Comparison of ENCODE assay signal across 19 cellular contexts in genomic region chr9:113514748-113515147, GRCh38. TPM values are rescaled to one million over a fixed set of nuclear protein-coding genes. Genes with fewer than 3 reads are reported as not detected.
DNase-seq lines count a peak whose midpoint lies in the region; ATAC-seq, FAIRE-seq and TF ChIP-seq lines count a peak whose summit lies in the region.
"Had no signal": no experiment of that assay in that cellular context is flagged by ENCODE, and none has a peak within 500 bp of the region (broad histone marks: within the 10 kb centered on the region; RNA-seq: fewer than 3 reads in every experiment).

No MANE protein-coding gene starts in this region.

- peaks cover 20% of the 10 kb centered on the region for H3K36me3 Mint-ChIP-seq in activated CD4-positive, alpha-beta T cell treated with anti-CD3 and anti-CD28 coated beads, Interleukin-2, amount 10 ng/mL, durations not matched to agents 24 days and 14 days (ENCODE audit: low read depth)
- H3K36me3 Mint-ChIP-seq: IgD-negative memory B cell had no signal

- H3K9me3 ChIP-seq in DND-41 (ENCODE audit: insufficient read depth, low read length, severe bottlenecking), result no peaks in the 10 kb centered on the region
- no peaks in the 10 kb centered on the region for H3K9me3 ChIP-seq in body of pancreas
- no peaks in the 10 kb centered on the region for H3K9me3 ChIP-seq in pancreas
- H3K9me3 ChIP-seq: HAP-1, SK-N-SH had no signal

- H3K9ac ChIP-seq in DND-41 (ENCODE audit: low read depth, low read length), result no peak overlapping the region
- H3K9ac ChIP-seq: SK-N-SH had no signal

- H3K79me2 ChIP-seq in DND-41 (ENCODE audit: insufficient read depth, low read length), result 0 out of 2 replicates have a peak, but pooled peaks cover 2% of the 10 kb centered on the region

- H3K27ac ChIP-seq in DND-41 (ENCODE audit: low read length), result peak overlapping the region; percentile 20; the same call in 1 of the 2 replicates
- peak overlapping the region in 3 of 4 donors; percentile 6 to 43 (median 35) for H3K27ac ChIP-seq in body of pancreas
- peak overlapping the region in 1 of 4 donors; percentile 48 for H3K27ac ChIP-seq in pancreas
- H3K27ac ChIP-seq: PC-9 had no signal

- 41 to 48% methylated on average over 6 of the region's 6 CpGs for WGBS in body of pancreas, 2 donors
- WGBS in pancreas, 2 donors, result 41 to 43% methylated on average over 5 to 6 of the region's 6 CpGs

- no peaks in the 10 kb centered on the region for H3K36me3 ChIP-seq in DND-41 (ENCODE audit: insufficient read depth, low read length)
- H3K36me3 ChIP-seq in body of pancreas (replicated peaks in 1 of 2; ENCODE audit: insufficient read depth in 1 of 2, low read depth in 2 of 2), result no peaks in the 10 kb centered on the region
- H3K36me3 ChIP-seq in pancreas, result no peaks in the 10 kb centered on the region
- H3K36me3 ChIP-seq: HAP-1 had no signal

- H3K27me3 ChIP-seq in DND-41 (ENCODE audit: insufficient read depth, low read length, poor library complexity) (no peaks in the 10 kb centered on the region), body of pancreas (no peaks in the 10 kb centered on the region), pancreas (no peaks in the 10 kb centered on the region)

- FAIRE-seq in pancreas (lab: Jason Lieb, UNC), result no peak
- FAIRE-seq: A204.1 had no signal

- no peak for TF ChIP-seq POLR2A in body of pancreas (IDR thresholded peaks at IDR 0.05)

- H4K20me1 ChIP-seq in DND-41 (ENCODE audit: insufficient read depth, low read length), result no peaks in the 10 kb centered on the region

- H3K9me3 Mint-ChIP-seq in activated CD4-positive, alpha-beta T cell treated with anti-CD3 and anti-CD28 coated beads, Interleukin-2, amount 10 ng/mL, durations not matched to agents 24 days and 14 days, result no peaks in the 10 kb centered on the region
- H3K9me3 Mint-ChIP-seq: IgD-negative memory B cell had no signal

- H3K4me2 ChIP-seq in DND-41 (ENCODE audit: insufficient read depth, low read length), result no peak overlapping the region
- H3K4me2 ChIP-seq: PC-9, SK-N-SH had no signal

- no peak overlapping the region for H3K4me3 Mint-ChIP-seq in activated CD4-positive, alpha-beta T cell treated with anti-CD3 and anti-CD28 coated beads, Interleukin-2, amount 10 ng/mL, durations not matched to agents 24 days and 14 days
- H3K4me3 Mint-ChIP-seq: IgD-negative memory B cell had no signal

- no peaks in the 10 kb centered on the region for H3K27me3 Mint-ChIP-seq in activated CD4-positive, alpha-beta T cell treated with anti-CD3 and anti-CD28 coated beads, Interleukin-2, amount 10 ng/mL, durations not matched to agents 24 days and 14 days
- H3K27me3 Mint-ChIP-seq: IgD-negative memory B cell had no signal

- no peak overlapping the region for H3K4me3 ChIP-seq in DND-41 (ENCODE audit: low read depth in 1 of 2, low read length in 2 of 2)
- H3K4me3 ChIP-seq in body of pancreas, result no peak overlapping the region
- no peak overlapping the region for H3K4me3 ChIP-seq in pancreas
- H3K4me3 ChIP-seq: HAP-1, PC-9 had no signal

- H2AFZ ChIP-seq in DND-41 (ENCODE audit: low read depth, low read length), result no peak overlapping the region
- H2AFZ ChIP-seq: PC-9 had no signal

- ATAC-seq in DND-41 (ENCODE audit: insufficient read depth, low read depth), result no peak
- ATAC-seq in body of pancreas, result peak; percentile 23
- peak; percentile 12 to 57 (median 28) for ATAC-seq in pancreas

- H3K4me1 ChIP-seq in DND-41 (ENCODE audit: insufficient read depth, low read length) (peaks cover 74% of the 10 kb centered on the region), body of pancreas (peaks cover 30% of the 10 kb centered on the region), pancreas (peaks cover 7 to 26% (median 9%) of the 10 kb centered on the region in 3 donors)
- H3K4me1 ChIP-seq: HAP-1 had no signal

- intact Hi-C loops in activated CD4-positive, alpha-beta T cell treated with anti-CD3 and anti-CD28 coated beads, Interleukin-2, amount 10 ng/mL, durations not matched to agents 24 days and 14 days (cut with micrococcal nuclease), result loop anchor here (5.0 to 10.0 kb wide), 4 partner anchors 143 to 870 kb away; partner anchors contain the start of genes AKNA, CDC26, PRPF4 and WDR31
- intact Hi-C loops in body of pancreas (cut with DNase I) (no loop called here), pancreas (cut with DNase I) (no loop called here)

- H3K4me1 Mint-ChIP-seq in activated CD4-positive, alpha-beta T cell treated with anti-CD3 and anti-CD28 coated beads, Interleukin-2, amount 10 ng/mL, durations not matched to agents 24 days and 14 days, result peaks cover 76% of the 10 kb centered on the region

- TF ChIP-seq CTCF in DND-41 (IDR thresholded peaks at IDR 0.05; ENCODE audit: borderline replicate concordance, extremely low read depth, low read length, poor library complexity, severe bottlenecking), result no peak
- TF ChIP-seq CTCF in body of pancreas (IDR thresholded peaks at IDR 0.05), result no peak
- TF ChIP-seq CTCF in pancreas (IDR thresholded peaks at IDR 0.05), result no peak

- DNase-seq in activated CD4-positive, alpha-beta T cell treated with anti-CD3 and anti-CD28 coated beads, Interleukin-2, amount 10 ng/mL, durations not matched to agents 24 days and 14 days, result no peak
- no peak for DNase-seq in activated CD4-positive, alpha-beta T cell treated with anti-CD3 and anti-CD28 coated beads, Interleukin-2, amount 50 U/mL, for 1 hour
- DNase-seq in DND-41, result no peak
- peak; percentile 35 to 81 (median 60) for DNase-seq in body of pancreas
- DNase-seq in pancreas, result peak in 5 of 6 donors; percentile 51 to 76 (median 60)
- DNase-seq in DMS153 (lab: John Stamatoyannopoulos, UW), result no peak
- no peak for DNase-seq in OCI-M1 (lab: John Stamatoyannopoulos, UW)
- DNase-seq in GM03348 (ENCODE audit: low spot score), result no peak
- DNase-seq: C1 segment of cervical spinal cord, GF-D8, MV-4-11, NCI-H1436 treated with DMSO at 0.1 percent for 48 hours, NCI-H69, PC-9, Right ventricle myocardium superior, SK-N-SH had no signal

- peak overlapping the region; percentile 96 for H3K27ac Mint-ChIP-seq in activated CD4-positive, alpha-beta T cell treated with anti-CD3 and anti-CD28 coated beads, Interleukin-2, amount 10 ng/mL, durations not matched to agents 24 days and 14 days
- H3K27ac Mint-ChIP-seq: IgD-negative memory B cell had no signal

RNA-seq across cellular contexts. Expression of gene RGS3, which starts 51.2 kb away (rescaled TPM):
- total RNA-seq in activated CD4-positive, alpha-beta T cell treated with anti-CD3 and anti-CD28 coated beads, Interleukin-2, amount 10 ng/mL, durations not matched to agents 24 days and 14 days, result 113 and 122 TPM in 2 replicates
- 10 to 100 TPM; 25.7 to 96.9 TPM for total RNA-seq in body of pancreas
- total RNA-seq in pancreas, result 10 to 100 TPM; 18.3 to 44.0 (median 28.7) TPM
- 10 to 100 TPM; 31.6 to 55.3 TPM for polyA plus RNA-seq in pancreas

Comparison
In these comparisons a context has a peak if more than half of its experiments do, and no peak if none do; other contexts are left out.
1. DNase-seq: peak in body of pancreas (4 of 4) and pancreas (5 of 6); none in activated CD4-positive, alpha-beta T cell treated with anti-CD3 and anti-CD28 coated beads, Interleukin-2, amount 10 ng/mL, durations not matched to agents 24 days and 14 days (single experiment), activated CD4-positive, alpha-beta T cell treated with anti-CD3 and anti-CD28 coated beads, Interleukin-2, amount 50 U/mL, for 1 hour (single experiment), DND-41 (single experiment), DMS153 (single experiment), OCI-M1 (single experiment) and GM03348 (single experiment).